ENCODE assay signal across 20 cellular contexts in genomic region chr1:200252526-200252925, GRCh38.
"Had no signal": no experiment of that assay in that cellular context is flagged by ENCODE, and none has a peak within 500 bp of the region (broad histone marks: within the 10 kb centered on the region; RNA-seq: fewer than 3 reads in every experiment).

No MANE protein-coding gene starts in this region.

- H3K27ac Mint-ChIP-seq: activated CD4-positive, alpha-beta memory T cell treated with anti-CD3 and anti-CD28 coated beads, Interleukin-2, amount 10 ng/mL, durations not matched to agents 7 days and 5 days; activated naive CD8-positive, alpha-beta T cell treated with anti-CD3 and anti-CD28 coated beads, Interleukin-2, amount 10 ng/mL, durations not matched to agents 7 days and 5 days; activated T-helper 17 cell treated with anti-CD3 and anti-CD28 coated beads, Interleukin-2, amount 50 U/mL, for 72 hours; immature natural killer cell; naive B cell; progenitor cell of endocrine pancreas had no signal

- H3K9me3 Mint-ChIP-seq: activated CD4-positive, alpha-beta memory T cell treated with anti-CD3 and anti-CD28 coated beads, Interleukin-2, amount 10 ng/mL, durations not matched to agents 7 days and 5 days; activated naive CD8-positive, alpha-beta T cell treated with anti-CD3 and anti-CD28 coated beads, Interleukin-2, amount 10 ng/mL, durations not matched to agents 7 days and 5 days; activated T-helper 17 cell treated with anti-CD3 and anti-CD28 coated beads, Interleukin-2, amount 50 U/mL, for 72 hours; neural crest cell had no signal

- DNase-seq: activated CD4-positive, alpha-beta memory T cell treated with anti-CD3 and anti-CD28 coated beads, Interleukin-2, amount 10 ng/mL, durations not matched to agents 7 days and 5 days; activated CD4-positive, alpha-beta T cell treated with anti-CD3 and anti-CD28 coated beads for 48 hours; activated CD4-positive, CD25-positive, alpha-beta regulatory T cell; activated naive CD4-positive, alpha-beta T cell treated with Interleukin-2 at 50 U/mL for 16 hours; activated naive CD8-positive, alpha-beta T cell treated with anti-CD3 and anti-CD28 coated beads, Interleukin-2, amount 10 ng/mL, durations not matched to agents 7 days and 5 days; activated T-cell treated with anti-CD3 and anti-CD28 coated beads, Interleukin-2, amount 50 U/mL, for 1 hour; aorta; colonic mucosa; erythroblast; immature natural killer cell; left ventricle myocardium superior; naive B cell; stimulated activated naive CD8-positive, alpha-beta T cell treated with anti-CD3 and anti-CD28 coated beads, Interleukin-15, Interleukin-2, amounts not matched to agents 100 U/mL and 50 U/mL, for 24 hours; substantia nigra; T-helper 9 cell; tibial artery; uterus had no signal

- H3K4me1 Mint-ChIP-seq: immature natural killer cell, naive B cell had no signal

- ATAC-seq: activated T-helper 17 cell treated with anti-CD3 and anti-CD28 coated beads, Interleukin-2, amount 50 U/mL, for 72 hours; left ventricle myocardium superior; stimulated activated naive CD8-positive, alpha-beta T cell treated with anti-CD3 and anti-CD28 coated beads, Interleukin-15, Interleukin-2, amounts not matched to agents 100 U/mL and 50 U/mL, for 24 hours had no signal

- H3K36me3 Mint-ChIP-seq: activated naive CD8-positive, alpha-beta T cell treated with anti-CD3 and anti-CD28 coated beads, Interleukin-2, amount 10 ng/mL, durations not matched to agents 7 days and 5 days; immature natural killer cell; naive B cell had no signal

- H3K4me3 ChIP-seq: colonic mucosa, tibial artery, uterus had no signal

- H3K9me3 ChIP-seq: colonic mucosa, tibial artery, uterus had no signal

- H3K4me3 Mint-ChIP-seq: activated CD4-positive, alpha-beta memory T cell treated with anti-CD3 and anti-CD28 coated beads, Interleukin-2, amount 10 ng/mL, durations not matched to agents 7 days and 5 days; activated naive CD8-positive, alpha-beta T cell treated with anti-CD3 and anti-CD28 coated beads, Interleukin-2, amount 10 ng/mL, durations not matched to agents 7 days and 5 days; activated T-helper 17 cell treated with anti-CD3 and anti-CD28 coated beads, Interleukin-2, amount 50 U/mL, for 72 hours; immature natural killer cell; naive B cell; neural crest cell had no signal
